8 cellular contexts compared by ENCODE assay signal in genomic region chr10:114938818-114939193, GRCh38. TPM values are rescaled to one million over a fixed set of nuclear protein-coding genes. Genes with fewer than 3 reads are reported as not detected.
DNase-seq lines count a peak whose midpoint lies in the region; ATAC-seq and TF ChIP-seq lines count a peak whose summit lies in the region.

No MANE protein-coding gene starts in this region.

- CTCF ChIA-PET in HEK293T (lab: Yijun Ruan, JAX) = interaction anchor here (0.6 kb wide), 2 partner anchors 9 to 108 kb away, joined by 3 to 4 read pairs; no protein-coding TSS in a partner anchor

- H3K36me3 Mint-ChIP-seq in T-helper 2 cell treated with Interferon-gamma antibody and Interleukin-4, amounts not matched to agents 5 μg/mL and 100 μg/mL, for 36 hours (ENCODE audit: low read depth) = peaks cover 15% of the 10 kb centered on the region
- H3K36me3 Mint-ChIP-seq in activated naive CD4-positive, alpha-beta T cell treated with anti-CD3 and anti-CD28 coated beads, Interleukin-2, amount 50 U/mL, for 72 hours = peaks cover 5 to 11% of the 10 kb centered on the region in 2 donors

- H3K4me3 ChIP-seq in kidney epithelial cell (ENCODE audit: low read depth, low read length) (peak overlapping the region; percentile 93), testis (peak overlapping the region; percentile 99 to 100)

- H3K4me3 Mint-ChIP-seq in T-helper 2 cell treated with Interferon-gamma antibody and Interleukin-4, amounts not matched to agents 5 μg/mL and 100 μg/mL, for 36 hours = peak overlapping the region; percentile 97

- peaks cover 24% of the 10 kb centered on the region for H3K4me1 Mint-ChIP-seq in T-helper 2 cell treated with Interferon-gamma antibody and Interleukin-4, amounts not matched to agents 5 μg/mL and 100 μg/mL, for 36 hours (ENCODE audit: low read depth)

- peak overlapping the region; percentile 81 to 84 for H3K27ac ChIP-seq in testis

- H3K4me1 ChIP-seq in testis = peaks cover 10% of the 10 kb centered on the region

- no peaks in the 10 kb centered on the region for H3K9me3 Mint-ChIP-seq in T-helper 2 cell treated with Interferon-gamma antibody and Interleukin-4, amounts not matched to agents 5 μg/mL and 100 μg/mL, for 36 hours
- no peaks in the 10 kb centered on the region for H3K9me3 Mint-ChIP-seq in activated naive CD4-positive, alpha-beta T cell treated with anti-CD3 and anti-CD28 coated beads, Interleukin-2, amount 50 U/mL, for 72 hours

- H3K27me3 ChIP-seq in kidney epithelial cell (ENCODE audit: control insufficient read depth, insufficient read depth, low read length) (no peaks in the 10 kb centered on the region), testis (no peaks in the 10 kb centered on the region)

- H3K27ac Mint-ChIP-seq in T-helper 2 cell treated with Interferon-gamma antibody and Interleukin-4, amounts not matched to agents 5 μg/mL and 100 μg/mL, for 36 hours = peak overlapping the region; percentile 93
- H3K27ac Mint-ChIP-seq in activated naive CD4-positive, alpha-beta T cell treated with anti-CD3 and anti-CD28 coated beads, Interleukin-2, amount 50 U/mL, for 72 hours = peak overlapping the region; percentile 97 to 99

- POLR2A ChIA-PET in HEK293T (lab: Yijun Ruan, JAX) = interaction anchor here (0.6 to 1.8 kb wide), 6 partner anchors 10 to 62 kb away, joined by 3 to 5 read pairs (median 3); no protein-coding TSS in a partner anchor

- no peak for TF ChIP-seq POLR2A in testis (IDR thresholded peaks at IDR 0.05)

- intact Hi-C loops in testis (cut with DNase I; ENCODE audit: low total_unique reads) = no loop called here
- intact Hi-C loops in sciatic nerve (cut with DNase I) = no loop called here

- ATAC-seq in activated naive CD4-positive, alpha-beta T cell treated with anti-CD3 and anti-CD28 coated beads, Interleukin-2, amount 50 U/mL, for 72 hours = no peak
- no peak for ATAC-seq in sciatic nerve

- H3K27me3 Mint-ChIP-seq in T-helper 2 cell treated with Interferon-gamma antibody and Interleukin-4, amounts not matched to agents 5 μg/mL and 100 μg/mL, for 36 hours (ENCODE audit: low read depth) = no peaks in the 10 kb centered on the region

- no peaks in the 10 kb centered on the region for H3K9me3 ChIP-seq in testis

- H3K36me3 ChIP-seq in kidney epithelial cell (ENCODE audit: control insufficient read depth, insufficient read depth, low read length) (no peaks in the 10 kb centered on the region), testis (ENCODE audit: low read depth, missing control alignments) (no peaks in the 10 kb centered on the region)

- TF ChIP-seq CTCF in kidney epithelial cell (IDR thresholded peaks at IDR 0.05; ENCODE audit: insufficient read depth, low read length, poor library complexity, severe bottlenecking) = no peak
- no peak for TF ChIP-seq CTCF in testis (IDR thresholded peaks at IDR 0.05)

- 12 to 14% methylated on average over 6 of the region's 6 CpGs for WGBS in testis, 2 donors

- DNase-seq in T-helper 2 cell treated with Interferon-gamma antibody and Interleukin-4, amounts not matched to agents 5 μg/mL and 100 μg/mL, for 36 hours (ENCODE audit: low spot score) = no peak
- DNase-seq in T-helper 2 cell = no peak
- DNase-seq in activated naive CD4-positive, alpha-beta T cell treated with anti-CD3 and anti-CD28 coated beads, Interleukin-2, amount 50 U/mL, for 72 hours (ENCODE audit: low spot score in 2 of 2) = no peak
- no peak for DNase-seq in kidney epithelial cell (ENCODE audit: low read depth)
- no peak for DNase-seq in testis
- DNase-seq in SIG-M5 treated with dmso at 0.1 percent for 504 hours (lab: John Stamatoyannopoulos, UW; ENCODE audit: unreplicated experiment) = no peak
- no peak for DNase-seq in sciatic nerve (ENCODE audit: low spot score)
- no peak for DNase-seq in HEK293T (ENCODE audit: extremely low spot score)

TF ChIP-seq in HEK293T, 16 proteins besides CTCF, POLR2A, EP300 and RAD21:
- TF ChIP-seq FOXK2 (IDR thresholded peaks at IDR 0.05) (no peak), ELF4 (IDR thresholded peaks at IDR 0.05) (no peak), L3MBTL2 (conservative IDR thresholded peaks at IDR 0.05) (no peak), TARDBP (IDR thresholded peaks at IDR 0.05) (no peak)
TF ChIP-seq in HEK293T: peak in this region for 0.

RNA-seq across cellular contexts. Expression of gene TRUB1, which starts 0.8 kb away (rescaled TPM):
- total RNA-seq in activated naive CD4-positive, alpha-beta T cell treated with anti-CD3 and anti-CD28 coated beads, Interleukin-2, amount 50 U/mL, for 72 hours = 10 to 100 TPM; 10.6 to 18.9 TPM
- total RNA-seq in kidney epithelial cell (31.5 and 35.5 TPM in 2 replicates), testis (10 to 100 TPM; 43.5 to 44.5 TPM), sciatic nerve (11.2 TPM)
- 33.5 TPM for polyA plus RNA-seq in testis (ENCODE audit: insufficient read depth, low read depth, low replicate concordance)
